Comparison of ENCODE assay signal across 9 cellular contexts in the genomic region with DNA sequence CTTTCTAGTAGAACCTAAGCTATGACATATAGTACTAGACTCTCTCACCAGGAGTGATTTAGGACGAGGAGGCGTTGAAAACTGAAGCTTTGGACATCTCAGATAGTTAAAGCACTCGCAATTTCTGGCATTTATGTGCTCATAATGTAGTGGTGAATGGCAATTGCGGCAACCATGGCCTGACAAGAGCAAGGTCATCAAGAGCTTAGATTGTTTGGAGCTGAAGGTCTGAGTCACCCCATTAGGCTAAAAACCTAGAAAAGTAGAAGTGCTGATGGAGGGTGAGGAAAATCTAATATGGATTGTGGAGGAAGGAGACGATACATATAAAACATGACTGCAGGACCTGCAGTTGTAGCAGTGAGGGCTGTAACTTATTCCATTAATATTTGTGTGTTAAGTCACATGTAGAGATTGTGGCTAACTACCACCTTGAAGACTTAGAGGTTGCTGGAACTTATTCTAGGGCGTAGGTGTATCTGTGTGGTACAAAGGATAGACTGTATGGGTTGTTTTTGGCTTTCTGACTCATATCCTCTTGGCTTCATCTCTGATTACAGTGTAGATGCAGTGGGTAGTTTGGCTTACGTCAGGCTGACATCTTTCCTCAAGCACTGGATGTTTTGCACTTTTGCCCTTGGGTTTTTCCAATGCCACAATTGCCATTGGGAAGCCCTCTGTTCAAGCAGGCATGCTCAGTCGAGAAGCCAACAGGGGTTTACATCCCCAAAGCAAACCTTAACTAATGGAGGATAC.
A peak's percentile ranks its signal among the peaks of the same experiment; 100 is the strongest.
DNase-seq lines count a peak whose midpoint lies in the region; ATAC-seq, FAIRE-seq and TF ChIP-seq lines count a peak whose summit lies in the region.
"Had no signal": no experiment of that assay in that cellular context is flagged by ENCODE, and none has a peak within 500 bp of the region (broad histone marks: within the 10 kb centered on the region; RNA-seq: fewer than 3 reads in every experiment).

No MANE protein-coding gene starts in this region.

- BruUV-seq in HepG2 (replicated peaks; lab: Mats Ljungman, UMichigan) (no TSS peak), MCF 10A (replicated peaks; lab: Mats Ljungman, UMichigan) (no TSS peak)

- H3K4me2 ChIP-seq in HepG2 (ENCODE audit: low read depth, low read length): no peak overlapping the region

- no peak overlapping the region for H3K4me3 ChIP-seq in HepG2 (replicated peaks in 1 of 3; ENCODE audit: insufficient read depth in 1 of 3, low read depth in 2 of 3, low read length in 3 of 3)

- no peaks in the 10 kb centered on the region for H3K4me1 ChIP-seq in HepG2 (ENCODE audit: insufficient read depth, low read length)

- no peaks in the 10 kb centered on the region for H3K79me2 ChIP-seq in HepG2 (ENCODE audit: insufficient read depth, low read length)

- 0 out of 5 replicates have a peak, but pooled peaks cover 0 to 1% of the 10 kb centered on the region in 2 experiments for H3K27me3 ChIP-seq in HepG2 (ENCODE audit: control insufficient read depth in 1 of 2, insufficient read depth in 2 of 2, low read length in 2 of 2)

- in situ Hi-C loops in HepG2 (cut with HindIII; ENCODE audit: extremely low pct_ligation_motif_present, low pct_unique_long_range_greater_than_20kb): no loop called here

- H2AFZ ChIP-seq in HepG2 (ENCODE audit: low read length): no peak overlapping the region

- H3K36me3 ChIP-seq in HepG2 (replicated peaks in 1 of 2; ENCODE audit: control insufficient read depth in 1 of 2, insufficient read depth in 2 of 2, low read length in 2 of 2): no peaks in the 10 kb centered on the region

- FAIRE-seq in HepG2 (lab: Jason Lieb, UNC): no peak

- TF ChIP-seq EP300 in HepG2 (IDR thresholded peaks at IDR 0.05; ENCODE audit: low read depth in 2 of 2, low read length in 2 of 2) (no peak), HepG2 (CRISPR knock-in tag; IDR thresholded peaks at IDR 0.05; ENCODE audit: borderline replicate concordance) (no peak)

- H3K27ac Mint-ChIP-seq in activated naive CD8-positive, alpha-beta T cell treated with anti-CD3 and anti-CD28 coated beads, Interleukin-2, amount 50 U/mL, for 24 hours: peak overlapping the region; percentile 36
- no peak overlapping the region for H3K27ac Mint-ChIP-seq in MCF 10A (ENCODE audit: low read depth, unreplicated experiment)

- DNase-seq in AG08395 (ENCODE audit: low spot score): peak; percentile 52
- peak; percentile 9 for DNase-seq in activated naive CD8-positive, alpha-beta T cell treated with anti-CD3 and anti-CD28 coated beads, Interleukin-2, amount 50 U/mL, for 24 hours
- DNase-seq in HepG2 (ENCODE audit: low spot score): peak; percentile 55
- no peak for DNase-seq in germinal center (ENCODE audit: low spot score)
- DNase-seq in OCI-M2 (lab: John Stamatoyannopoulos, UW; ENCODE audit: unreplicated experiment): no peak
- no peak for DNase-seq in MCF 10A (ENCODE audit: unreplicated experiment)
- DNase-seq in NCI-H146 (lab: John Stamatoyannopoulos, UW): no peak
- DNase-seq: SIG-M5 had no signal

- POLR2A ChIA-PET in HepG2 (lab: Yijun Ruan, JAX) (interaction anchor here (1.0 to 1.1 kb wide), 3 partner anchors 11 to 139 kb away, joined by 3 to 5 read pairs (median 3); no protein-coding TSS in a partner anchor), MCF 10A (lab: Yijun Ruan, JAX) (no interaction called here)

- H3K36me3 Mint-ChIP-seq in activated naive CD8-positive, alpha-beta T cell treated with anti-CD3 and anti-CD28 coated beads, Interleukin-2, amount 50 U/mL, for 24 hours (ENCODE audit: low read depth): no peaks in the 10 kb centered on the region
- H3K36me3 Mint-ChIP-seq in MCF 10A (ENCODE audit: insufficient read depth, unreplicated experiment): no peaks in the 10 kb centered on the region

- H3K9me3 ChIP-seq in HepG2 (ENCODE audit: low read length): no peaks in the 10 kb centered on the region

- H3K4me3 Mint-ChIP-seq in activated naive CD8-positive, alpha-beta T cell treated with anti-CD3 and anti-CD28 coated beads, Interleukin-2, amount 50 U/mL, for 24 hours: no peak overlapping the region
- H3K4me3 Mint-ChIP-seq in MCF 10A (ENCODE audit: unreplicated experiment): no peak overlapping the region

- H3K9ac ChIP-seq in HepG2 (ENCODE audit: insufficient read depth, low read depth, low read length): no peak overlapping the region

- TF ChIP-seq POLR2A in HepG2 (IDR thresholded peaks at IDR 0.05; ENCODE audit: insufficient read depth in 1 of 2, low read depth in 2 of 2, low read length in 2 of 2): no peak

- intact Hi-C loops in HepG2 (cut with micrococcal nuclease; ENCODE audit: unreplicated experiment) (no loop called here), MCF 10A (cut with micrococcal nuclease) (no loop called here)

- no peak for TF ChIP-seq RAD21 in HepG2 (CRISPR knock-in tag; IDR thresholded peaks at IDR 0.05)

- ATAC-seq in HG03432 (IDR thresholded peaks at IDR 0.05; ENCODE audit: unreplicated experiment) (peak; percentile 68), HepG2 (no peak)
- ATAC-seq in activated naive CD8-positive, alpha-beta T cell treated with anti-CD3 and anti-CD28 coated beads, Interleukin-2, amount 50 U/mL, for 24 hours: peak; percentile 99

- H3K9me3 Mint-ChIP-seq in activated naive CD8-positive, alpha-beta T cell treated with anti-CD3 and anti-CD28 coated beads, Interleukin-2, amount 50 U/mL, for 24 hours: no peaks in the 10 kb centered on the region
- H3K9me3 Mint-ChIP-seq in MCF 10A (ENCODE audit: unreplicated experiment): no peaks in the 10 kb centered on the region

- TF ChIP-seq CTCF in HepG2 (CRISPR knock-in tag; IDR thresholded peaks at IDR 0.05) (no peak), MCF 10A (IDR thresholded peaks at IDR 0.05; ENCODE audit: unreplicated experiment) (no peak)

- no peak overlapping the region for H3K27ac ChIP-seq in HepG2 (ENCODE audit: extremely low read length, insufficient read depth, low read length)

- H4K20me1 ChIP-seq in HepG2 (ENCODE audit: insufficient read depth, low read length): no peaks in the 10 kb centered on the region

- CTCF ChIA-PET in HepG2 (lab: Yijun Ruan, JAX; ENCODE audit: low intra/inter-chr PET ratio, low total read pairs): no interaction called here
- CTCF ChIA-PET in MCF 10A (lab: Yijun Ruan, JAX): no interaction called here

- 19% methylated on average over 8 of the region's 8 CpGs for WGBS in HepG2 (ENCODE audit: low lambda C conversion rate)

- H3K27me3 Mint-ChIP-seq in activated naive CD8-positive, alpha-beta T cell treated with anti-CD3 and anti-CD28 coated beads, Interleukin-2, amount 50 U/mL, for 24 hours: peaks cover 27% of the 10 kb centered on the region
- no peaks in the 10 kb centered on the region for H3K27me3 Mint-ChIP-seq in MCF 10A (ENCODE audit: insufficient read depth, unreplicated experiment)

- H3K4me1 Mint-ChIP-seq in activated naive CD8-positive, alpha-beta T cell treated with anti-CD3 and anti-CD28 coated beads, Interleukin-2, amount 50 U/mL, for 24 hours: peaks cover 33% of the 10 kb centered on the region
- no peaks in the 10 kb centered on the region for H3K4me1 Mint-ChIP-seq in MCF 10A (ENCODE audit: insufficient read depth, unreplicated experiment)

TF ChIP-seq in HepG2, 621 proteins besides CTCF, POLR2A, EP300 and RAD21:
- TF ChIP-seq, protein P1, sequence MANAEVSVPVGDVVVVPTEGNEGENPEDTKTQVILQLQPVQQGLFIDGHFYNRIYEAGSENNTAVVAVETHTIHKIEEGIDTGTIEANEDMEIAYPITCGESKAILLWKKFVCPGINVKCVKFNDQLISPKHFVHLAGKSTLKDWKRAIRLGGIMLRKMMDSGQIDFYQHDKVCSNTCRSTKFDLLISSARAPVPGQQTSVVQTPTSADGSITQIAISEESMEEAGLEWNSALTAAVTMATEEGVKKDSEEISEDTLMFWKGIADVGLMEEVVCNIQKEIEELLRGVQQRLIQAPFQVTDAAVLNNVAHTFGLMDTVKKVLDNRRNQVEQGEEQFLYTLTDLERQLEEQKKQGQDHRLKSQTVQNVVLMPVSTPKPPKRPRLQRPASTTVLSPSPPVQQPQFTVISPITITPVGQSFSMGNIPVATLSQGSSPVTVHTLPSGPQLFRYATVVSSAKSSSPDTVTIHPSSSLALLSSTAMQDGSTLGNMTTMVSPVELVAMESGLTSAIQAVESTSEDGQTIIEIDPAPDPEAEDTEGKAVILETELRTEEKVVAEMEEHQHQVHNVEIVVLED (CRISPR knock-in tag; IDR thresholded peaks at IDR 0.05; ENCODE audit: borderline replicate concordance): no peak
- 0 out of 2 replicates have a peak, but pooled peaks have one; percentile 10 for TF ChIP-seq RBFOX2 (IDR thresholded peaks at IDR 0.05; ENCODE audit: low read depth, low read length)
- no peak for TF ChIP-seq HIVEP1 (CRISPR knock-in tag; IDR thresholded peaks at IDR 0.05)
- no peak for TF ChIP-seq ELF4 (CRISPR knock-in tag; IDR thresholded peaks at IDR 0.05; ENCODE audit: borderline replicate concordance)
- TF ChIP-seq, protein P2, sequence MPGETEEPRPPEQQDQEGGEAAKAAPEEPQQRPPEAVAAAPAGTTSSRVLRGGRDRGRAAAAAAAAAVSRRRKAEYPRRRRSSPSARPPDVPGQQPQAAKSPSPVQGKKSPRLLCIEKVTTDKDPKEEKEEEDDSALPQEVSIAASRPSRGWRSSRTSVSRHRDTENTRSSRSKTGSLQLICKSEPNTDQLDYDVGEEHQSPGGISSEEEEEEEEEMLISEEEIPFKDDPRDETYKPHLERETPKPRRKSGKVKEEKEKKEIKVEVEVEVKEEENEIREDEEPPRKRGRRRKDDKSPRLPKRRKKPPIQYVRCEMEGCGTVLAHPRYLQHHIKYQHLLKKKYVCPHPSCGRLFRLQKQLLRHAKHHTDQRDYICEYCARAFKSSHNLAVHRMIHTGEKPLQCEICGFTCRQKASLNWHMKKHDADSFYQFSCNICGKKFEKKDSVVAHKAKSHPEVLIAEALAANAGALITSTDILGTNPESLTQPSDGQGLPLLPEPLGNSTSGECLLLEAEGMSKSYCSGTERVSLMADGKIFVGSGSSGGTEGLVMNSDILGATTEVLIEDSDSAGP (CRISPR knock-in tag; IDR thresholded peaks at IDR 0.05; ENCODE audit: borderline replicate concordance): no peak
- no peak for TF ChIP-seq ZFY (CRISPR knock-in tag; IDR thresholded peaks at IDR 0.05)
- TF ChIP-seq FOSL2 (CRISPR knock-in tag; IDR thresholded peaks at IDR 0.05): peak; percentile 35; the same call in 1 of the 2 replicates
- TF ChIP-seq ZNF776 (CRISPR knock-in tag; IDR thresholded peaks at IDR 0.05): no peak
- TF ChIP-seq ZNF264 (CRISPR knock-in tag; IDR thresholded peaks at IDR 0.05): no peak
- TF ChIP-seq, protein P3, sequence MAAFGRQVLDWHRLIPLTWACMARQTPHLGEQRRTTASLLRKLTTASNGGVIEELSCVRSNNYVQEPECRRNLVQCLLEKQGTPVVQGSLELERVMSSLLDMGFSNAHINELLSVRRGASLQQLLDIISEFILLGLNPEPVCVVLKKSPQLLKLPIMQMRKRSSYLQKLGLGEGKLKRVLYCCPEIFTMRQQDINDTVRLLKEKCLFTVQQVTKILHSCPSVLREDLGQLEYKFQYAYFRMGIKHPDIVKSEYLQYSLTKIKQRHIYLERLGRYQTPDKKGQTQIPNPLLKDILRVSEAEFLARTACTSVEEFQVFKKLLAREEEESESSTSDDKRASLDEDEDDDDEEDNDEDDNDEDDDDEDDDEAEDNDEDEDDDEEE (CRISPR knock-in tag; IDR thresholded peaks at IDR 0.05): no peak
- no peak for TF ChIP-seq ZNF501 (CRISPR knock-in tag; IDR thresholded peaks at IDR 0.05)
- TF ChIP-seq MIER2 (CRISPR knock-in tag; IDR thresholded peaks at IDR 0.05): no peak
TF ChIP-seq in HepG2: peak in this region for 2.

Comparison
In these comparisons a context has a peak if more than half of its experiments do, and no peak if none do; other contexts are left out.
1. DNase-seq: peak in AG08395 (single experiment), activated naive CD8-positive, alpha-beta T cell treated with anti-CD3 and anti-CD28 coated beads, Interleukin-2, amount 50 U/mL, for 24 hours (single experiment) and HepG2 (single experiment); none in germinal center (single experiment), OCI-M2 (single experiment), MCF 10A (single experiment) and NCI-H146 (single experiment).